Comparison of ENCODE assay signal across 14 cellular contexts in the genomic region with DNA sequence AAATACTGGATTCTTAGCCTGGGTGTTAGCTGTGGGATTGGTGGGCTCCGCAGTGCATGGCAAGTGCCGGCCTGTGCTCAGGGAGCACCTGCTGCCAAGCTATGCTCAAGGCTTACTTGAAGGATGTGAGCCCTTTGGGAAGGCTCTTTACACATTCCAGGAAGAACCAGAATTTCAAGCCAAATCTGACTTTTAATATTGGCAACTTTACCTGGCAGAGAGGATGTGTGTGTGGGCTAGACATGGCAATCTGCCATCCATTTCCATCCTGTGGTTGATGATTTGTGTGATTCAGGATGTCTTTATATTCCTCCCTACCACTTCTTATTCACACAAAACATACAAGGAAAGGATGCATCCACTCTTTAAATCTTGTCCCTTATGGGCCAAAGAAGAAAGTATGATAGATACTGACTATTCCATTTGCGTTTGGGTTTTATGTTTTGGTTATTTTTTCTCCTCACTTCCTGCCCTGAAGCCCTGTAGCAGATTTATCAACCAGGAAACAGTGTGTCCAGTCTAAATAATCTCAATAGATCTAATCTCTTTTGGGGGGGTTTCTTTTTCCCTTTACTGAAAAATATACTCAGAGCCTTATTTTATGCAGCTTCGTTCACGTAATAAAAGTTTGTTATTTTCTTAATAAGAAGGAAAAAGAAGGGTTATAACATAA.
DNase-seq lines count a peak whose midpoint lies in the region; ATAC-seq and TF ChIP-seq lines count a peak whose summit lies in the region.
"Had no signal": no experiment of that assay in that cellular context is flagged by ENCODE, and none has a peak within 500 bp of the region (broad histone marks: within the 10 kb centered on the region; RNA-seq: fewer than 3 reads in every experiment).

No MANE protein-coding gene starts in this region.

- peaks cover 8 to 40% (median 20%) of the 10 kb centered on the region in 12 donors for H3K4me1 ChIP-seq in heart left ventricle

- no peaks in the 10 kb centered on the region for H3K36me3 ChIP-seq in heart left ventricle
- H3K36me3 ChIP-seq: neural progenitor cell had no signal

- no peak for DNase-seq in heart left ventricle
- no peak for DNase-seq in cardiac septum (ENCODE audit: low spot score)
- peak; percentile 80 for DNase-seq in dermis blood vessel endothelial cell
- DNase-seq in kidney glomerular epithelial cell (lab: John Stamatoyannopoulos, UW) = peak; percentile 14
- DNase-seq in stimulated activated CD4-positive, alpha-beta T cell treated with anti-CD3 and anti-CD28 coated beads, Interleukin-2, amount 100 ng/mL, for 24 hours = no peak
- DNase-seq: activated CD4-positive, CD25-positive, alpha-beta regulatory T cell; activated naive CD8-positive, alpha-beta T cell treated with anti-CD3 and anti-CD28 coated beads, Interleukin-2, amount 10 ng/mL, durations not matched to agents 7 days and 5 days; NCI-H1694 treated with DMSO at 0.1 percent for 48 hours; trophoblast cell had no signal

- WGBS in heart left ventricle, 4 donors = 55 to 65% (median 62%) methylated on average over 5 of the region's 5 CpGs

- no peak for TF ChIP-seq CTCF in heart left ventricle (IDR thresholded peaks at IDR 0.05)

- ATAC-seq in heart left ventricle = peak in 2 of 4 donors; percentile 42 to 63
- ATAC-seq in GM18498 (IDR thresholded peaks at IDR 0.05; ENCODE audit: unreplicated experiment) = no peak
- no peak for ATAC-seq in HG03457 (IDR thresholded peaks at IDR 0.05; ENCODE audit: unreplicated experiment)
- ATAC-seq in HG02973 (IDR thresholded peaks at IDR 0.05; ENCODE audit: unreplicated experiment) = no peak

- TF ChIP-seq POLR2A in heart left ventricle (IDR thresholded peaks at IDR 0.05) = no peak

- intact Hi-C loops in heart left ventricle (cut with DNase I) (loop anchor here (2.0 to 10.0 kb wide), 17 partner anchors 53 to 605 kb away; partner anchors contain the start of gene GRB10 (in 2 of the 10)), cardiac septum (cut with DNase I) (loop anchor here (5.0 to 10.0 kb wide), 4 partner anchors 73 to 417 kb away; no protein-coding TSS in a partner anchor)

- no peaks in the 10 kb centered on the region for H3K27me3 ChIP-seq in heart left ventricle
- H3K27me3 ChIP-seq: neural progenitor cell had no signal

- H3K4me3 ChIP-seq in heart left ventricle = no peak overlapping the region
- H3K4me3 ChIP-seq: neural progenitor cell, SK-N-MC had no signal

- peaks cover 0 to 4% (median 0%) of the 10 kb centered on the region in 12 donors for H3K9me3 ChIP-seq in heart left ventricle

- H3K27ac ChIP-seq in heart left ventricle = peak overlapping the region in 9 of 12 donors; percentile 2 to 65 (median 42)
- H3K27ac ChIP-seq: neural progenitor cell, SK-N-MC had no signal

Comparison
In these comparisons a context has a peak if more than half of its experiments do, and no peak if none do; other contexts are left out.
1. DNase-seq: peak in dermis blood vessel endothelial cell (single experiment) and kidney glomerular epithelial cell (single experiment); none in heart left ventricle (0 of 5), cardiac septum (single experiment) and stimulated activated CD4-positive, alpha-beta T cell treated with anti-CD3 and anti-CD28 coated beads, Interleukin-2, amount 100 ng/mL, for 24 hours (0 of 2).